ENCODE assay signal across 1 cellular context in the genomic region with DNA sequence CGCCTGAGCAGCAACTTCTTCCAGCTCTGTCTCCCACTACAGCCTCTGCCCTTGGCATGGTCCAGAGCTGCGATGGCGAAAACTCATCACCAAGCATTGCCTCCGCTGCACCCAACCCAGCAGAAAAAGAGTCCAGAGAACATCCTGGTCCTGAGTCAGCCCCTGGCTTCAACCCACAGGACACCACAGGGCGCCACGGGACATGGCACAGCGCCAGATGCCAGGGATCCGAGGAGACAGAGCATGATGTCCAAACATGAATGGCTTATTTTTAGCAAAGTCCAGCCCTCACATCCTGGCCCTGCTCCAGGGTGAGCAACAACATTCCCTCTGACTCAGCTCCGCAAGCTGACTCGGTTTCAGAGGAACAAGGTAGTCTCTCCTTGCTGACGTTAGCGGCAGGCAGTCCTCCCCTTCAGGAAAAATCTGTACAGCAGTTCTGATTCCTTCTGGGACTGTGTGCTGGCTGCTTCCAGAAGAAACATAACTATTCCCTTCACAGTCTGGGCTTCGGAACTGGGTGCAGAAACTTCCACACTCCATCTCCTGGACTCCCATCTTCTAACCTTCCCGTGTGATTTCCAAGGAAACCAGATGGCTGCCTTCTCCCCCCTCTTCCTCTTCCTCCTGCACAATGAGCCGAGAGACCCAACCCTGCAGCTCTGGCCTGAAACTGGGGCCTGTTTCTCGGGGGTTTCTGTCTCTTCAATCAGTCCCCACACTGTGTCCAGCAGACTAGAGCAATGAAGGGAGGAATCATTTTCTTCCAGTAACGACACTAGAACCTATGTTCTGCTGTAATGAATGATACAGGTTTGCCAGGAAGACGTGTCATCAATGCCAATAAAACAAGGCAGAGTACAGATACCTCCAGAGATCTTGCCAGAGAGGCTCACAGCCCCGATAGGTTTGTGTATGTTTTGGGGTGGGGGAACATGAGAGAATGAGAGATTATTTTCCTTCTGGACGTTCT.
TF ChIP-seq lines count a peak whose summit lies in the region.

No MANE protein-coding gene starts in this region.

TF ChIP-seq in HepG2, 621 proteins besides CTCF, POLR2A, EP300 and RAD21 (continued from another document and continues in another):
- TF ChIP-seq, protein P1, sequence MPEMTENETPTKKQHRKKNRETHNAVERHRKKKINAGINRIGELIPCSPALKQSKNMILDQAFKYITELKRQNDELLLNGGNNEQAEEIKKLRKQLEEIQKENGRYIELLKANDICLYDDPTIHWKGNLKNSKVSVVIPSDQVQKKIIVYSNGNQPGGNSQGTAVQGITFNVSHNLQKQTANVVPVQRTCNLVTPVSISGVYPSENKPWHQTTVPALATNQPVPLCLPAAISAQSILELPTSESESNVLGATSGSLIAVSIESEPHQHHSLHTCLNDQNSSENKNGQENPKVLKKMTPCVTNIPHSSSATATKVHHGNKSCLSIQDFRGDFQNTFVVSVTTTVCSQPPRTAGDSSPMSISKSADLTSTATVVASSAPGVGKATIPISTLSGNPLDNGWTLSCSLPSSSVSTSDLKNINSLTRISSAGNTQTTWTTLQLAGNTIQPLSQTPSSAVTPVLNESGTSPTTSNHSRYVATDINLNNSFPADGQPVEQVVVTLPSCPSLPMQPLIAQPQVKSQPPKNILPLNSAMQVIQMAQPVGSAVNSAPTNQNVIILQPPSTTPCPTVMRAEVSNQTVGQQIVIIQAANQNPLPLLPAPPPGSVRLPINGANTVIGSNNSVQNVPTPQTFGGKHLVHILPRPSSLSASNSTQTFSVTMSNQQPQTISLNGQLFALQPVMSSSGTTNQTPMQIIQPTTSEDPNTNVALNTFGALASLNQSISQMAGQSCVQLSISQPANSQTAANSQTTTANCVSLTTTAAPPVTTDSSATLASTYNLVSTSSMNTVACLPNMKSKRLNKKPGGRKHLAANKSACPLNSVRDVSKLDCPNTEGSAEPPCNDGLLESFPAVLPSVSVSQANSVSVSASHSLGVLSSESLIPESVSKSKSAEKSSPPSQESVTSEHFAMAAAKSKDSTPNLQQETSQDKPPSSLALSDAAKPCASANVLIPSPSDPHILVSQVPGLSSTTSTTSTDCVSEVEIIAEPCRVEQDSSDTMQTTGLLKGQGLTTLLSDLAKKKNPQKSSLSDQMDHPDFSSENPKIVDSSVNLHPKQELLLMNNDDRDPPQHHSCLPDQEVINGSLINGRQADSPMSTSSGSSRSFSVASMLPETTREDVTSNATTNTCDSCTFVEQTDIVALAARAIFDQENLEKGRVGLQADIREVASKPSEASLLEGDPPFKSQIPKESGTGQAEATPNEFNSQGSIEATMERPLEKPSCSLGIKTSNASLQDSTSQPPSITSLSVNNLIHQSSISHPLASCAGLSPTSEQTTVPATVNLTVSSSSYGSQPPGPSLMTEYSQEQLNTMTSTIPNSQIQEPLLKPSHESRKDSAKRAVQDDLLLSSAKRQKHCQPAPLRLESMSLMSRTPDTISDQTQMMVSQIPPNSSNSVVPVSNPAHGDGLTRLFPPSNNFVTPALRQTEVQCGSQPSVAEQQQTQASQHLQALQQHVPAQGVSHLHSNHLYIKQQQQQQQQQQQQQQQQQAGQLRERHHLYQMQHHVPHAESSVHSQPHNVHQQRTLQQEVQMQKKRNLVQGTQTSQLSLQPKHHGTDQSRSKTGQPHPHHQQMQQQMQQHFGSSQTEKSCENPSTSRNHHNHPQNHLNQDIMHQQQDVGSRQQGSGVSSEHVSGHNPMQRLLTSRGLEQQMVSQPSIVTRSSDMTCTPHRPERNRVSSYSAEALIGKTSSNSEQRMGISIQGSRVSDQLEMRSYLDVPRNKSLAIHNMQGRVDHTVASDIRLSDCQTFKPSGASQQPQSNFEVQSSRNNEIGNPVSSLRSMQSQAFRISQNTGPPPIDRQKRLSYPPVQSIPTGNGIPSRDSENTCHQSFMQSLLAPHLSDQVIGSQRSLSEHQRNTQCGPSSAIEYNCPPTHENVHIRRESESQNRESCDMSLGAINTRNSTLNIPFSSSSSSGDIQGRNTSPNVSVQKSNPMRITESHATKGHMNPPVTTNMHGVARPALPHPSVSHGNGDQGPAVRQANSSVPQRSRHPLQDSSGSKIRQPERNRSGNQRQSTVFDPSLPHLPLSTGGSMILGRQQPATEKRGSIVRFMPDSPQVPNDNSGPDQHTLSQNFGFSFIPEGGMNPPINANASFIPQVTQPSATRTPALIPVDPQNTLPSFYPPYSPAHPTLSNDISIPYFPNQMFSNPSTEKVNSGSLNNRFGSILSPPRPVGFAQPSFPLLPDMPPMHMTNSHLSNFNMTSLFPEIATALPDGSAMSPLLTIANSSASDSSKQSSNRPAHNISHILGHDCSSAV (CRISPR knock-in tag; IDR thresholded peaks at IDR 0.05; ENCODE audit: borderline replicate concordance) = no peak
- no peak for TF ChIP-seq ZMYM2 (CRISPR knock-in tag; IDR thresholded peaks at IDR 0.05)
- peak; percentile 37; the same call in 1 of the 2 replicates for TF ChIP-seq NCOR1 (IDR thresholded peaks at IDR 0.05; ENCODE audit: borderline replicate concordance, low read length)
- no peak for TF ChIP-seq ZNF24 (IDR thresholded peaks at IDR 0.05)
- TF ChIP-seq ZNF790 (CRISPR knock-in tag; IDR thresholded peaks at IDR 0.05; ENCODE audit: borderline replicate concordance) = no peak
- TF ChIP-seq REST (IDR thresholded peaks at IDR 0.05; ENCODE audit: borderline replicate concordance in 1 of 2, low read depth in 1 of 2, low read length in 2 of 2) = no peak
- TF ChIP-seq ZNF317 (CRISPR knock-in tag; IDR thresholded peaks at IDR 0.05) = no peak
- TF ChIP-seq ZNF788 (CRISPR knock-in tag; IDR thresholded peaks at IDR 0.05; ENCODE audit: borderline replicate concordance) = no peak
- TF ChIP-seq MIXL1 (CRISPR knock-in tag; IDR thresholded peaks at IDR 0.05) = peak; percentile 38; the same call in 1 of the 2 replicates
- TF ChIP-seq REL (CRISPR knock-in tag; conservative IDR thresholded peaks at IDR 0.05) = no peak
- TF ChIP-seq ZNF510 (CRISPR knock-in tag; IDR thresholded peaks at IDR 0.05; ENCODE audit: low read depth) = no peak
- 0 out of 2 replicates have a peak, but pooled peaks have one; percentile 38 for TF ChIP-seq MXD3 (CRISPR knock-in tag; IDR thresholded peaks at IDR 0.05)
- no peak for TF ChIP-seq ZNF10 (CRISPR knock-in tag; IDR thresholded peaks at IDR 0.05; ENCODE audit: borderline replicate concordance, low read depth)
- TF ChIP-seq MEF2D (CRISPR knock-in tag; IDR thresholded peaks at IDR 0.05) = peak; percentile 99
- TF ChIP-seq RFX3 (CRISPR knock-in tag; IDR thresholded peaks at IDR 0.05) = no peak
- no peak for TF ChIP-seq ZNF75D (CRISPR knock-in tag; IDR thresholded peaks at IDR 0.05; ENCODE audit: borderline replicate concordance)
- TF ChIP-seq GTF2F1 (IDR thresholded peaks at IDR 0.05; ENCODE audit: low read length) = no peak
- TF ChIP-seq ZNF501 (CRISPR knock-in tag; IDR thresholded peaks at IDR 0.05) = 0 out of 2 replicates have a peak, but pooled peaks have one; percentile 22
- no peak for TF ChIP-seq FOXA1 (IDR thresholded peaks at IDR 0.05)
- TF ChIP-seq FOXA1 (CRISPR knock-in tag; IDR thresholded peaks at IDR 0.05) = peak; percentile 62
- 0 out of 2 replicates have a peak, but pooled peaks have one; percentile 67 for TF ChIP-seq IRF2 (CRISPR knock-in tag; IDR thresholded peaks at IDR 0.05)
- TF ChIP-seq ARID2 (CRISPR knock-in tag; IDR thresholded peaks at IDR 0.05; ENCODE audit: borderline replicate concordance) = peak; percentile 81; the same call in 1 of the 2 replicates
- TF ChIP-seq ZNF850 (CRISPR knock-in tag; conservative IDR thresholded peaks at IDR 0.05) = no peak
- no peak for TF ChIP-seq YY1 (IDR thresholded peaks at IDR 0.05; ENCODE audit: insufficient read depth, insufficient replicate concordance, low read depth, low read length)
- TF ChIP-seq ZBTB46 (CRISPR knock-in tag; IDR thresholded peaks at IDR 0.05; ENCODE audit: borderline replicate concordance) = no peak
- TF ChIP-seq CC2D1A (CRISPR knock-in tag; IDR thresholded peaks at IDR 0.05) = no peak
- no peak for TF ChIP-seq AGO1 (IDR thresholded peaks at IDR 0.05; ENCODE audit: low read depth, low read length, poor library complexity, severe bottlenecking)
- TF ChIP-seq, protein P2, sequence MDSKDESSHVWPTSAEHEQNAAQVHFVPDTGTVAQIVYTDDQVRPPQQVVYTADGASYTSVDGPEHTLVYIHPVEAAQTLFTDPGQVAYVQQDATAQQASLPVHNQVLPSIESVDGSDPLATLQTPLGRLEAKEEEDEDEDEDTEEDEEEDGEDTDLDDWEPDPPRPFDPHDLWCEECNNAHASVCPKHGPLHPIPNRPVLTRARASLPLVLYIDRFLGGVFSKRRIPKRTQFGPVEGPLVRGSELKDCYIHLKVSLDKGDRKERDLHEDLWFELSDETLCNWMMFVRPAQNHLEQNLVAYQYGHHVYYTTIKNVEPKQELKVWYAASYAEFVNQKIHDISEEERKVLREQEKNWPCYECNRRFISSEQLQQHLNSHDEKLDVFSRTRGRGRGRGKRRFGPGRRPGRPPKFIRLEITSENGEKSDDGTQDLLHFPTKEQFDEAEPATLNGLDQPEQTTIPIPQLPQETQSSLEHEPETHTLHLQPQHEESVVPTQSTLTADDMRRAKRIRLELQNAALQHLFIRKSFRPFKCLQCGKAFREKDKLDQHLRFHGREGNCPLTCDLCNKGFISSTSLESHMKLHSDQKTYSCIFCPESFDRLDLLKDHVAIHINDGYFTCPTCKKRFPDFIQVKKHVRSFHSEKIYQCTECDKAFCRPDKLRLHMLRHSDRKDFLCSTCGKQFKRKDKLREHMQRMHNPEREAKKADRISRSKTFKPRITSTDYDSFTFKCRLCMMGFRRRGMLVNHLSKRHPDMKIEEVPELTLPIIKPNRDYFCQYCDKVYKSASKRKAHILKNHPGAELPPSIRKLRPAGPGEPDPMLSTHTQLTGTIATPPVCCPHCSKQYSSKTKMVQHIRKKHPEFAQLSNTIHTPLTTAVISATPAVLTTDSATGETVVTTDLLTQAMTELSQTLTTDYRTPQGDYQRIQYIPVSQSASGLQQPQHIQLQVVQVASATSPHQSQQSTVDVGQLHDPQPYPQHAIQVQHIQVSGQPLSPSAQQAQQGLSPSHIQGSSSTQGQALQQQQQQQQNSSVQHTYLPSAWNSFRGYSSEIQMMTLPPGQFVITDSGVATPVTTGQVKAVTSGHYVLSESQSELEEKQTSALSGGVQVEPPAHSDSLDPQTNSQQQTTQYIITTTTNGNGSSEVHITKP (CRISPR knock-in tag; IDR thresholded peaks at IDR 0.05; ENCODE audit: low read depth) = peak; percentile 52; the same call in 1 of the 2 replicates
- no peak for TF ChIP-seq ZNF841 (CRISPR knock-in tag; IDR thresholded peaks at IDR 0.05; ENCODE audit: borderline replicate concordance)
- no peak for TF ChIP-seq KLF15 (CRISPR knock-in tag; IDR thresholded peaks at IDR 0.05; ENCODE audit: borderline replicate concordance)
- TF ChIP-seq WIZ (CRISPR knock-in tag; IDR thresholded peaks at IDR 0.05) = no peak
- TF ChIP-seq ZNF766 (CRISPR knock-in tag; IDR thresholded peaks at IDR 0.05; ENCODE audit: borderline replicate concordance) = peak; percentile 68; the same call in 1 of the 2 replicates
- no peak for TF ChIP-seq FOXO4 (CRISPR knock-in tag; conservative IDR thresholded peaks at IDR 0.05)
- no peak for TF ChIP-seq IKZF4 (CRISPR knock-in tag; IDR thresholded peaks at IDR 0.05; ENCODE audit: borderline replicate concordance, low read depth, not compliant biosample characterization)
